Comparison of ENCODE assay signal across 3 cellular contexts in genomic region chr19:2283835-2284507, GRCh38.
TF ChIP-seq lines count a peak whose summit lies in the region.

No MANE protein-coding gene starts in this region.

TF ChIP-seq in HEK293, 187 proteins besides CTCF, POLR2A, EP300 and RAD21:
- no peak for TF ChIP-seq ZNF155 (tag by site-specific recombination; IDR thresholded peaks at IDR 0.05)
- no peak for TF ChIP-seq ZNF449 (tag by site-specific recombination; IDR thresholded peaks at IDR 0.05)
- peak; percentile 99 for TF ChIP-seq ZNF121 (tag by site-specific recombination; IDR thresholded peaks at IDR 0.05)
- no peak for TF ChIP-seq ZSCAN16 (tag by site-specific recombination; IDR thresholded peaks at IDR 0.05)
- 0 out of 2 replicates have a peak, but pooled peaks have one; percentile 32 for TF ChIP-seq KLF8 (tag by site-specific recombination; IDR thresholded peaks at IDR 0.05)
TF ChIP-seq in HEK293: peak in this region for 2.

TF ChIP-seq in WTC11, 78 proteins besides CTCF, POLR2A, EP300 and RAD21:
- TF ChIP-seq NR2C2 (CRISPR knock-in tag; IDR thresholded peaks at IDR 0.05) (no peak), ESRRA (CRISPR knock-in tag; IDR thresholded peaks at IDR 0.05; ENCODE audit: borderline replicate concordance) (no peak), ZNF423 (CRISPR knock-in tag; IDR thresholded peaks at IDR 0.05) (no peak), GTF2I (CRISPR knock-in tag; conservative IDR thresholded peaks at IDR 0.05) (peak; percentile 83; the same call in 1 of the 2 replicates), ZNF671 (CRISPR knock-in tag; IDR thresholded peaks at IDR 0.05) (no peak), ZNF121 (CRISPR knock-in tag; IDR thresholded peaks at IDR 0.05) (peak; percentile 97)

TF ChIP-seq in H1, 55 proteins besides CTCF, POLR2A, EP300 and RAD21:
- TF ChIP-seq KDM1A (IDR thresholded peaks at IDR 0.05; ENCODE audit: borderline replicate concordance, low read length) (peak; percentile 50; the same call in 1 of the 2 replicates), ZNF274 (IDR thresholded peaks at IDR 0.05; ENCODE audit: borderline replicate concordance, extremely low read depth, low read length) (no peak)
